ENCODE assay signal across 22 cellular contexts in genomic region chr20:16710781-16711180, GRCh38. TPM values are rescaled to one million over a fixed set of nuclear protein-coding genes. Genes with fewer than 3 reads are reported as not detected.
DNase-seq lines count a peak whose midpoint lies in the region; ATAC-seq, FAIRE-seq and TF ChIP-seq lines count a peak whose summit lies in the region.
"Had no signal": no experiment of that assay in that cellular context is flagged by ENCODE, and none has a peak within 500 bp of the region (broad histone marks: within the 10 kb centered on the region; RNA-seq: fewer than 3 reads in every experiment).

No MANE protein-coding gene starts in this region.

- H3K36me3 ChIP-seq in mesenchymal stem cell (ENCODE audit: control insufficient read depth in 1 of 2, insufficient read depth in 2 of 2, low read depth in 1 of 2, low read length in 2 of 2) = no peaks in the 10 kb centered on the region
- H3K36me3 ChIP-seq: ascending aorta, sigmoid colon, transverse colon had no signal

- no peaks in the 10 kb centered on the region for H3K79me1 ChIP-seq in mesenchymal stem cell (replicated peaks; ENCODE audit: low read length, poor library complexity, severe bottlenecking)

- H3K9ac ChIP-seq in mesenchymal stem cell (ENCODE audit: low read length) = no peak overlapping the region

- no peak for TF ChIP-seq CTCF in NB4 (IDR thresholded peaks at IDR 0.05; ENCODE audit: low read depth, low read length)

- H3K14ac ChIP-seq in mesenchymal stem cell (ENCODE audit: low read length in 2 of 2) = no peak overlapping the region

- peaks cover 15 to 17% of the 10 kb centered on the region in 2 experiments for H3K27me3 ChIP-seq in mesenchymal stem cell (ENCODE audit: control insufficient read depth in 1 of 2, insufficient read depth in 1 of 2, low read length in 2 of 2)
- H3K27me3 ChIP-seq: ascending aorta, sigmoid colon had no signal

- TF ChIP-seq POLR2A in GM12891 (IDR thresholded peaks at IDR 0.05; ENCODE audit: low read depth, low read length) (no peak), NB4 (IDR thresholded peaks at IDR 0.05; ENCODE audit: extremely low read depth, insufficient read length) (no peak)

- no peaks in the 10 kb centered on the region for H3K4me1 ChIP-seq in mesenchymal stem cell (ENCODE audit: control insufficient read depth, insufficient read depth, low read depth, low read length)
- H3K4me1 ChIP-seq: ascending aorta, sigmoid colon, transverse colon had no signal

- H3K4ac ChIP-seq in mesenchymal stem cell (ENCODE audit: low read depth in 1 of 2, low read length in 2 of 2) = no peak overlapping the region

- no peak overlapping the region for H2BK12ac ChIP-seq in mesenchymal stem cell (ENCODE audit: low read length in 2 of 2)

- ATAC-seq in GM19438 (IDR thresholded peaks at IDR 0.05; ENCODE audit: low read depth, unreplicated experiment) (peak; percentile 52), HG02885 (IDR thresholded peaks at IDR 0.05; ENCODE audit: poor library complexity, unreplicated experiment) (peak; percentile 72), GM21528 (IDR thresholded peaks at IDR 0.05; ENCODE audit: low FRiP score, unreplicated experiment) (no peak)

- no peak overlapping the region for H2BK120ac ChIP-seq in mesenchymal stem cell (ENCODE audit: low read depth, low read length)

- 82% methylated on average over 3 of the region's 3 CpGs for WGBS in mesenchymal stem cell

- no peak overlapping the region for H3K27ac ChIP-seq in mesenchymal stem cell (ENCODE audit: low read length, poor library complexity, severe bottlenecking)
- H3K27ac ChIP-seq: ascending aorta, sigmoid colon, transverse colon had no signal

- H2BK15ac ChIP-seq in mesenchymal stem cell (ENCODE audit: low read depth, poor library complexity, severe bottlenecking) = no peak overlapping the region

- FAIRE-seq in GM12891 (lab: Jason Lieb, UNC) = peak; percentile 86

- H3K23ac ChIP-seq in mesenchymal stem cell (ENCODE audit: low read length in 2 of 2) = no peak overlapping the region

- H3K18ac ChIP-seq in mesenchymal stem cell (ENCODE audit: low read depth in 1 of 2, low read length in 2 of 2) = no peak overlapping the region

- H2AK5ac ChIP-seq in mesenchymal stem cell (ENCODE audit: low read length, severe bottlenecking) = no peak overlapping the region

- H2AFZ ChIP-seq in mesenchymal stem cell (ENCODE audit: low read depth, low read length) = no peak overlapping the region

- H3K4me3 ChIP-seq in NB4 (ENCODE audit: low read depth, low read length) (no peak overlapping the region), mesenchymal stem cell (ENCODE audit: insufficient read depth in 1 of 2, low read depth in 1 of 2, low read length in 2 of 2) (no peak overlapping the region)
- H3K4me3 ChIP-seq: ascending aorta, sigmoid colon, transverse colon had no signal

- DNase-seq in GM12891 (ENCODE audit: insufficient read length, low spot score) (no peak), NB4 (ENCODE audit: low read depth) (peak; percentile 25), SIG-M5 (lab: John Stamatoyannopoulos, UW) (no peak), NCI-H748 treated with DMSO at 0.1 percent for 48 hours (lab: John Stamatoyannopoulos, UW) (no peak), mesenchymal stem cell (no peak)
- DNase-seq: activated CD4-positive, alpha-beta memory T cell treated with anti-CD3 and anti-CD28 coated beads for 36 hours; activated naive CD4-positive, alpha-beta T cell treated with anti-CD3 and anti-CD28 coated beads, Interleukin-2, amount 50 U/mL, for 16 hours; activated T-cell treated with anti-CD3 and anti-CD28 coated beads, Interleukin-2, amount 50 U/mL, for 24 hours; Calu3; effector CD8-positive, alpha-beta T cell; glutamatergic neuron; GOT3; NCI-H1694 treated with DMSO at 0.1 percent for 48 hours; NCI-H446; sigmoid colon; transverse colon had no signal

- no peak overlapping the region for H2BK5ac ChIP-seq in mesenchymal stem cell (ENCODE audit: low read depth, low read length, poor library complexity, severe bottlenecking)

- H4K8ac ChIP-seq in mesenchymal stem cell (ENCODE audit: low read length) = no peak overlapping the region

- no peaks in the 10 kb centered on the region for H3K9me3 ChIP-seq in mesenchymal stem cell (ENCODE audit: control insufficient read depth, low read length)
- H3K9me3 ChIP-seq: ascending aorta, sigmoid colon, transverse colon had no signal

- no peak overlapping the region for H4K91ac ChIP-seq in mesenchymal stem cell (ENCODE audit: low read length)

- H3K4me2 ChIP-seq in mesenchymal stem cell (ENCODE audit: low read length, poor library complexity, severe bottlenecking) = no peak overlapping the region

TF ChIP-seq in GM12891, 5 proteins besides CTCF, POLR2A, EP300 and RAD21:
- no peak for TF ChIP-seq POLR2AphosphoS5 (IDR thresholded peaks at IDR 0.05; ENCODE audit: low read depth, low read length)
- no peak for TF ChIP-seq POU2F2 (IDR thresholded peaks at IDR 0.05; ENCODE audit: low read depth, low read length)
- TF ChIP-seq TAF1 (IDR thresholded peaks at IDR 0.05; ENCODE audit: low read depth, low read length) = no peak
- TF ChIP-seq PAX5 (IDR thresholded peaks at IDR 0.05; ENCODE audit: insufficient read depth, low read length, severe bottlenecking) = no peak
- TF ChIP-seq SPI1 (IDR thresholded peaks at IDR 0.05; ENCODE audit: low read depth, low read length) = peak; percentile 94

RNA-seq across cellular contexts. Expression of gene SNRPB2, which starts 19.0 kb away (rescaled TPM):
- polyA plus RNA-seq in GM12891 (2012; ENCODE audit: low read depth, missing spikeins) = 95.7 TPM
- polyA plus RNA-seq in mesenchymal stem cell (2013, experiment 1 of 2) = 112 TPM
- 116 TPM for polyA plus RNA-seq in mesenchymal stem cell (2013, experiment 2 of 2)

RNA-seq across cellular contexts. Expression of gene OTOR, which starts 37.4 kb away (rescaled TPM):
- not detected for polyA plus RNA-seq in GM12891 (2012; ENCODE audit: low read depth, missing spikeins)
- not detected for polyA plus RNA-seq in mesenchymal stem cell (2013, experiment 1 of 2)
- polyA plus RNA-seq in mesenchymal stem cell (2013, experiment 2 of 2) = not detected
- polyA plus RNA-seq: BJ, liver, sigmoid colon had no signal
